Comparison of ENCODE assay signal across 1 cellular context in the genomic region with DNA sequence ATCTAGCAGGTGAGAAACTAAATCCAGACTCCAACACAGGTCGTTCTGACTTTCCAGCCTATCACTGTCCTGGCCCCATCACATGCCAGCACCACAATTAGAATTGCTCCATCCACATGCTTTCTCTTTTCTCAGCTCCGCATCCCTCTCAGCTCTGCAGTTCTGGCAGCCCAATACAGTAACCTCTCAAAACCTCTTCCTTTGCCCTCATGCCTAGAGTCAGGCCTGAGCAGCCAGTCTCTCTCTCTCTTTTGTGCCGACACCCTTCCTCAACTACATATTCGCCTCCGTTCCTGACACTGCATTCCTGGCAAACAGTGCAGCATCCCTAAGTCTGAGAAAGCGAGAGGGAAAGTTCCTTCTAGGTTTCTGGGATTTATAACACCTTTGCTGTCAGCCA.
TF ChIP-seq lines count a peak whose summit lies in the region.

No MANE protein-coding gene starts in this region.

TF ChIP-seq in WTC11, 78 proteins besides CTCF, POLR2A, EP300 and RAD21 (continued from another document):
- TF ChIP-seq, protein P1, sequence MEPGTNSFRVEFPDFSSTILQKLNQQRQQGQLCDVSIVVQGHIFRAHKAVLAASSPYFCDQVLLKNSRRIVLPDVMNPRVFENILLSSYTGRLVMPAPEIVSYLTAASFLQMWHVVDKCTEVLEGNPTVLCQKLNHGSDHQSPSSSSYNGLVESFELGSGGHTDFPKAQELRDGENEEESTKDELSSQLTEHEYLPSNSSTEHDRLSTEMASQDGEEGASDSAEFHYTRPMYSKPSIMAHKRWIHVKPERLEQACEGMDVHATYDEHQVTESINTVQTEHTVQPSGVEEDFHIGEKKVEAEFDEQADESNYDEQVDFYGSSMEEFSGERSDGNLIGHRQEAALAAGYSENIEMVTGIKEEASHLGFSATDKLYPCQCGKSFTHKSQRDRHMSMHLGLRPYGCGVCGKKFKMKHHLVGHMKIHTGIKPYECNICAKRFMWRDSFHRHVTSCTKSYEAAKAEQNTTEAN (CRISPR knock-in tag; IDR thresholded peaks at IDR 0.05): no peak
- TF ChIP-seq GTF2I (CRISPR knock-in tag; conservative IDR thresholded peaks at IDR 0.05): no peak
